ENCODE assay signal across 8 cellular contexts in genomic region chr1:17440074-17440826, GRCh38. TPM values are rescaled to one million over a fixed set of nuclear protein-coding genes. Genes with fewer than 3 reads are reported as not detected.
DNase-seq lines count a peak whose midpoint lies in the region; ATAC-seq and TF ChIP-seq lines count a peak whose summit lies in the region.

No MANE protein-coding gene starts in this region.

- no peak for DNase-seq in SJSA1 (ENCODE audit: low read depth in 1 of 2, low spot score in 2 of 2)
- no peak for DNase-seq in esophagus squamous epithelium (lab: John Stamatoyannopoulos, UW)
- no peak for DNase-seq in psoas muscle
- DNase-seq in islet precursor cell: no peak
- DNase-seq in NCI-H1048 (lab: John Stamatoyannopoulos, UW): no peak
- DNase-seq in H4 (ENCODE audit: low spot score): no peak

- 37 to 46% methylated on average over 17 to 18 of the region's 18 CpGs for WGBS in esophagus squamous epithelium, 2 donors
- 62 to 65% (median 64%) methylated on average over 18 of the region's 18 CpGs for WGBS in psoas muscle, 3 donors

- H3K36me3 ChIP-seq in SJSA1 (peaks cover 28% of the 10 kb centered on the region), esophagus squamous epithelium (peaks cover 0 to 13% (median 0%) of the 10 kb centered on the region in 3 donors), psoas muscle (ENCODE audit: insufficient read depth in 1 of 2, low read depth in 1 of 2) (peaks cover 0 to 3% of the 10 kb centered on the region in 2 donors)

- TF ChIP-seq CTCF in GM12875 (IDR thresholded peaks at IDR 0.05; ENCODE audit: borderline replicate concordance, insufficient read depth, low read depth, low read length) (no peak), esophagus squamous epithelium (IDR thresholded peaks at IDR 0.05) (peak in 1 of 6 experiments; percentile 0), psoas muscle (IDR thresholded peaks at IDR 0.05) (no peak)

- H3K27ac ChIP-seq in SJSA1 (no peak overlapping the region), esophagus squamous epithelium (peak overlapping the region; percentile 86 to 98 (median 88)), psoas muscle (peak overlapping the region; percentile 67)

- H3K27me3 ChIP-seq in SJSA1 (replicated peaks) (no peaks in the 10 kb centered on the region), esophagus squamous epithelium (no peaks in the 10 kb centered on the region), psoas muscle (ENCODE audit: insufficient read depth in 3 of 3, low read length in 2 of 3) (no peaks in the 10 kb centered on the region)

- peaks cover 44% of the 10 kb centered on the region for H3K4me1 ChIP-seq in SJSA1 (replicated peaks)
- peaks cover 32 to 71% (median 42%) of the 10 kb centered on the region in 3 donors for H3K4me1 ChIP-seq in esophagus squamous epithelium
- peaks cover 23% of the 10 kb centered on the region for H3K4me1 ChIP-seq in psoas muscle

- intact Hi-C loops in esophagus squamous epithelium (cut with DNase I): no loop called here
- intact Hi-C loops in psoas muscle (cut with DNase I): loop anchor here in 1 of 2 donors (1.0 kb wide), 1 partner anchor 21 kb away; no protein-coding TSS in a partner anchor

- ATAC-seq in psoas muscle (no peak), GM18858 (IDR thresholded peaks at IDR 0.05; ENCODE audit: unreplicated experiment) (no peak)

- TF ChIP-seq POLR2A in esophagus squamous epithelium (IDR thresholded peaks at IDR 0.05): no peak

- H3K4me3 ChIP-seq in GM12875 (ENCODE audit: low read depth, low read length): peak overlapping the region; percentile 5
- peak overlapping the region; percentile 99 for H3K4me3 ChIP-seq in SJSA1
- peak overlapping the region; percentile 31 to 94 (median 85) for H3K4me3 ChIP-seq in esophagus squamous epithelium
- H3K4me3 ChIP-seq in psoas muscle: peak overlapping the region; percentile 93

- H3K9me3 ChIP-seq in SJSA1 (replicated peaks) (peaks cover 6% of the 10 kb centered on the region), esophagus squamous epithelium (no peaks in the 10 kb centered on the region), psoas muscle (no peaks in the 10 kb centered on the region)

RNA-seq across cellular contexts. Expression of gene RCC2, which starts 0.8 kb away (rescaled TPM):
- 98.5 and 106 TPM in 2 replicates for total RNA-seq in SJSA1 (2014; rRNA removed; shearing (Covaris generic))
- 10 to 100 TPM; 51.3 to 81.3 (median 53.6) TPM for total RNA-seq in esophagus squamous epithelium
- total RNA-seq in psoas muscle: 10 to 100 TPM in 3 of 4 donors, 1 to 10 TPM in 1; 9.4 to 18.7 (median 12.1) TPM
- 10 to 100 TPM in 1 of 3 donors, 1 to 10 TPM in 2; 6.8 to 12.3 (median 8.3) TPM for polyA plus RNA-seq in psoas muscle
- total RNA-seq in H4 (2014; rRNA removed; shearing (Covaris generic)): 55.6 and 60.0 TPM in 2 replicates

Comparison
In these comparisons a context has a peak if more than half of its experiments do, and no peak if none do; other contexts are left out.
1. H3K4me3 ChIP-seq: peak in every context shown above with its lines; median percentile 99 in SJSA1; 93 in psoas muscle; 85 in esophagus squamous epithelium; 5 in GM12875.